ENCODE assay signal across 8 cellular contexts in genomic region chr6:43516697-43517502, GRCh38. TPM values are rescaled to one million over a fixed set of nuclear protein-coding genes. Genes with fewer than 3 reads are reported as not detected.
A peak's percentile ranks its signal among the peaks of the same experiment; 100 is the strongest.
DNase-seq lines count a peak whose midpoint lies in the region; TF ChIP-seq lines count a peak whose summit lies in the region.

A gene with protein sequence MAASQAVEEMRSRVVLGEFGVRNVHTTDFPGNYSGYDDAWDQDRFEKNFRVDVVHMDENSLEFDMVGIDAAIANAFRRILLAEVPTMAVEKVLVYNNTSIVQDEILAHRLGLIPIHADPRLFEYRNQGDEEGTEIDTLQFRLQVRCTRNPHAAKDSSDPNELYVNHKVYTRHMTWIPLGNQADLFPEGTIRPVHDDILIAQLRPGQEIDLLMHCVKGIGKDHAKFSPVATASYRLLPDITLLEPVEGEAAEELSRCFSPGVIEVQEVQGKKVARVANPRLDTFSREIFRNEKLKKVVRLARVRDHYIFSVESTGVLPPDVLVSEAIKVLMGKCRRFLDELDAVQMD (plus strand): TSS chr6:43517089. CDS start chr6:43517110, 21 bp downstream.
Gene YIPF3, minus strand, starts transcription at chr6:43516926. Its CDS starts 119 bp downstream, at chr6:43516807.

- peak within 1 kb of the TSS; percentile 33; the same call in 1 of the 2 replicates for H3K27ac ChIP-seq in MM.1S (ENCODE audit: low read length)
- H3K27ac ChIP-seq in neural progenitor cell = no peak within 1 kb of the TSS

- H3K27me3 ChIP-seq in HAP-1 (ENCODE audit: low read depth) (no peaks in the 10 kb centered on the region), MM.1S (replicated peaks; ENCODE audit: insufficient read depth, low read length) (no peaks in the 10 kb centered on the region), neural progenitor cell (no peaks in the 10 kb centered on the region)

- TF ChIP-seq CTCF in MM.1S (IDR thresholded peaks at IDR 0.05; ENCODE audit: low read length) (no peak), foreskin fibroblast (IDR thresholded peaks at IDR 0.05; ENCODE audit: low read depth, low read length) (no peak), neural progenitor cell (IDR thresholded peaks at IDR 0.05) (no peak)

- peak within 1 kb of the TSS; percentile 98 for H3K4me3 ChIP-seq in HAP-1
- peak within 1 kb of the TSS; percentile 99 for H3K4me3 ChIP-seq in MM.1S (ENCODE audit: low read length)
- H3K4me3 ChIP-seq in foreskin fibroblast (ENCODE audit: low read depth in 1 of 2, low read length in 2 of 2) = peak within 1 kb of the TSS; percentile 93 to 100
- H3K4me3 ChIP-seq in neural progenitor cell = peak within 1 kb of the TSS; percentile 95

- in situ Hi-C loops in G401 (cut with HindIII; ENCODE audit: low sequenced_read_pairs) (no loop called here), HAP-1 (cut with MboI; ENCODE audit: low sequenced_read_pairs) (no loop called here)

- peaks cover 14% of the 10 kb centered on the region for H3K4me1 Mint-ChIP-seq in neural progenitor cell

- H3K79me2 ChIP-seq in MM.1S (ENCODE audit: low read length) (peaks cover 60% of the 10 kb centered on the region), neural progenitor cell (ENCODE audit: low read depth) (peaks cover 57% of the 10 kb centered on the region)

- no peaks in the 10 kb centered on the region for H3K9me2 ChIP-seq in MM.1S (replicated peaks; ENCODE audit: insufficient read depth, low read length)

- peak within 1 kb of the TSS; percentile 93 for H3K9ac ChIP-seq in MM.1S (ENCODE audit: low read length)
- peak within 1 kb of the TSS; percentile 97 for H3K9ac ChIP-seq in neural progenitor cell

- H3K36me3 Mint-ChIP-seq in neural progenitor cell = peaks cover 24% of the 10 kb centered on the region

- peak; percentile 99 for DNase-seq in G401 (ENCODE audit: low spot score)
- DNase-seq in HAP-1 (ENCODE audit: low spot score in 2 of 2) = peak; percentile 94 to 98
- DNase-seq in MM.1S = peak; percentile 98
- peak; percentile 96 for DNase-seq in SHP77 treated with DMSO at 0.1 percent for 48 hours (lab: John Stamatoyannopoulos, UW)
- DNase-seq in activated effector memory CD4-positive, alpha-beta T cell treated with anti-CD3 and anti-CD28 coated beads, Interleukin-2, amount 50 U/mL, for 16 hours = peak; percentile 99
- DNase-seq in foreskin fibroblast = peak; percentile 97 to 99
- DNase-seq in neural progenitor cell (ENCODE audit: low spot score) = peak; percentile 99
- DNase-seq in stromal cell of bone marrow (ENCODE audit: low read depth) = peak; percentile 96

- H3K9me3 ChIP-seq in HAP-1 (no peaks in the 10 kb centered on the region), MM.1S (replicated peaks; ENCODE audit: insufficient read depth, low read length) (no peaks in the 10 kb centered on the region), neural progenitor cell (ENCODE audit: low read depth) (no peaks in the 10 kb centered on the region)

- H3K36me3 ChIP-seq in HAP-1 (replicated peaks) = peaks cover 67% of the 10 kb centered on the region
- H3K36me3 ChIP-seq in MM.1S (replicated peaks; ENCODE audit: insufficient read depth, low read length) = peaks cover 13% of the 10 kb centered on the region
- H3K36me3 ChIP-seq in neural progenitor cell = peaks cover 8% of the 10 kb centered on the region

- no peaks in the 10 kb centered on the region for H3K9me3 Mint-ChIP-seq in neural progenitor cell

- H3F3A ChIP-seq in MM.1S (ENCODE audit: insufficient read depth, low read length) (0 out of 2 replicates have a peak, but pooled peaks cover 2% of the 10 kb centered on the region), neural progenitor cell (ENCODE audit: low read depth) (peaks cover 25% of the 10 kb centered on the region)

- H3K4me1 ChIP-seq in HAP-1 (peaks cover 6% of the 10 kb centered on the region), MM.1S (ENCODE audit: low read length) (peaks cover 12% of the 10 kb centered on the region; the same call in 1 of the 2 replicates), neural progenitor cell (peaks cover 16% of the 10 kb centered on the region)

- no peak within 1 kb of the TSS for H3K4me3 Mint-ChIP-seq in neural progenitor cell

- H4K20me1 ChIP-seq in MM.1S (ENCODE audit: insufficient read depth, low read length) = no peaks in the 10 kb centered on the region
- peaks cover 13% of the 10 kb centered on the region for H4K20me1 ChIP-seq in neural progenitor cell (ENCODE audit: low read depth)

- peaks cover 2% of the 10 kb centered on the region for H3K27me3 Mint-ChIP-seq in neural progenitor cell (ENCODE audit: insufficient read depth, low read depth)

- H2AFZ ChIP-seq in MM.1S (ENCODE audit: low read length) (peak within 1 kb of the TSS; percentile 69), neural progenitor cell (replicated peaks) (peak within 1 kb of the TSS; percentile 85)

- peak within 1 kb of the TSS; percentile 81 for H3K27ac Mint-ChIP-seq in neural progenitor cell

- H3K4me2 ChIP-seq in MM.1S (ENCODE audit: low read depth, low read length) (peak within 1 kb of the TSS; percentile 85), neural progenitor cell (peak within 1 kb of the TSS; percentile 84)

RNA-seq across cellular contexts. Expression of the first gene that starts in this region (rescaled TPM):
- total RNA-seq in G401 (2014; rRNA removed; shearing (Covaris generic)) = 46.8 and 54.0 TPM in 2 replicates
- total RNA-seq in neural progenitor cell (ENCODE audit: low replicate concordance) = 23.2 and 24.4 TPM in 2 replicates

RNA-seq across cellular contexts. Expression of gene YIPF3, which starts in this region (rescaled TPM):
- 49.4 and 92.9 TPM in 2 replicates for total RNA-seq in G401 (2014; rRNA removed; shearing (Covaris generic))
- 102 and 117 TPM in 2 replicates for total RNA-seq in neural progenitor cell (ENCODE audit: low replicate concordance)
